ENCODE assay signal across 13 cellular contexts in genomic region chr22:18905540-18906409, GRCh38. TPM values are rescaled to one million over a fixed set of nuclear protein-coding genes. Genes with fewer than 3 reads are reported as not detected.
DNase-seq lines count a peak whose midpoint lies in the region; ATAC-seq and TF ChIP-seq lines count a peak whose summit lies in the region.
"Had no signal": no experiment of that assay in that cellular context is flagged by ENCODE, and none has a peak within 500 bp of the region (broad histone marks: within the 10 kb centered on the region; RNA-seq: fewer than 3 reads in every experiment).

Gene DGCR6, plus strand, starts transcription at chr22:18906320. Its CDS starts 55 bp downstream, at chr22:18906375.

- DNase-seq in BE2C: peak; percentile 6
- no peak for DNase-seq in cardiac muscle cell (ENCODE audit: low read depth in 1 of 2, low spot score in 1 of 2)
- no peak for DNase-seq in NCI-H446 treated with DMSO at 0.1 percent for 48 hours (lab: John Stamatoyannopoulos, UW)
- no peak for DNase-seq in NCI-H1930 (lab: John Stamatoyannopoulos, UW)
- DNase-seq in Calu3: no peak
- no peak for DNase-seq in NCI-H82 (lab: John Stamatoyannopoulos, UW)
- DNase-seq: C1 segment of cervical spinal cord; NCI-H1436 treated with DMSO at 0.1 percent for 48 hours; stimulated activated CD8-positive, alpha-beta memory T cell treated with anti-CD3 and anti-CD28 coated beads, Interleukin-4, amount 100 ng/mL, for 48 hours had no signal

- H3K4me3 ChIP-seq in BE2C (ENCODE audit: low read depth, low read length) (no peak within 1 kb of the TSS), cardiac muscle cell (no peak within 1 kb of the TSS)

- no peak within 1 kb of the TSS for H3K27ac Mint-ChIP-seq in Calu3 (ENCODE audit: unreplicated experiment)
- H3K27ac Mint-ChIP-seq: T-helper 2 cell treated with Interferon-gamma antibody and Interleukin-4, amounts not matched to agents 5 μg/mL and 100 μg/mL, for 36 hours had no signal

- intact Hi-C loops in Calu3 (cut with micrococcal nuclease; ENCODE audit: unreplicated experiment): no loop called here

- H3K4me3 Mint-ChIP-seq in Calu3 (ENCODE audit: low read depth, unreplicated experiment): no peak within 1 kb of the TSS
- H3K4me3 Mint-ChIP-seq: T-helper 2 cell treated with Interferon-gamma antibody and Interleukin-4, amounts not matched to agents 5 μg/mL and 100 μg/mL, for 36 hours had no signal

- H3K4me1 ChIP-seq in BE2C (no peaks in the 10 kb centered on the region), cardiac muscle cell (ENCODE audit: low read depth) (no peaks in the 10 kb centered on the region)
- H3K4me1 ChIP-seq: ascending aorta had no signal

- TF ChIP-seq CTCF in BE2C (IDR thresholded peaks at IDR 0.05; ENCODE audit: low read depth, low read length) (no peak), cardiac muscle cell (IDR thresholded peaks at IDR 0.05; ENCODE audit: low read depth, low read length) (no peak), Calu3 (IDR thresholded peaks at IDR 0.05; ENCODE audit: unreplicated experiment) (no peak)

- no peaks in the 10 kb centered on the region for H3K4me1 Mint-ChIP-seq in Calu3 (ENCODE audit: low read depth, unreplicated experiment)

- H3K27me3 Mint-ChIP-seq in Calu3 (ENCODE audit: unreplicated experiment): no peaks in the 10 kb centered on the region

- BruUV-seq in Calu3 (replicated peaks; lab: Mats Ljungman, UMichigan): no TSS peak

- H3K9me3 ChIP-seq in BE2C (no peaks in the 10 kb centered on the region), cardiac muscle cell (ENCODE audit: low read depth) (no peaks in the 10 kb centered on the region)
- H3K9me3 ChIP-seq: ascending aorta had no signal

- no peaks in the 10 kb centered on the region for H3K9me3 Mint-ChIP-seq in Calu3 (ENCODE audit: low read depth, unreplicated experiment)
- H3K9me3 Mint-ChIP-seq: T-helper 2 cell treated with Interferon-gamma antibody and Interleukin-4, amounts not matched to agents 5 μg/mL and 100 μg/mL, for 36 hours had no signal

- H3K27me3 ChIP-seq in BE2C (no peaks in the 10 kb centered on the region), cardiac muscle cell (no peaks in the 10 kb centered on the region)
- H3K27me3 ChIP-seq: ascending aorta had no signal

- ATAC-seq in GM21367 (IDR thresholded peaks at IDR 0.05; ENCODE audit: unreplicated experiment): peak; percentile 59
- ATAC-seq in HG03196 (IDR thresholded peaks at IDR 0.05; ENCODE audit: unreplicated experiment): peak; percentile 83

- no peaks in the 10 kb centered on the region for H3K36me3 Mint-ChIP-seq in Calu3 (ENCODE audit: insufficient read depth, unreplicated experiment)

- H3K36me3 ChIP-seq in BE2C (no peaks in the 10 kb centered on the region), cardiac muscle cell (no peaks in the 10 kb centered on the region)
- H3K36me3 ChIP-seq: ascending aorta had no signal

- CTCF ChIA-PET in Calu3 (lab: Charles Lee): interaction anchor here (0.6 to 1.4 kb wide), 3 partner anchors 24 to 239 kb away, joined by 3 read pairs; partner anchors contain the start of gene ESS2

- H3K27ac ChIP-seq in cardiac muscle cell: no peak within 1 kb of the TSS
- H3K27ac ChIP-seq: ascending aorta had no signal

RNA-seq across cellular contexts. Expression of gene DGCR6, which starts in this region (rescaled TPM):
- 33.8 TPM for polyA plus RNA-seq in BE2C (2012; ENCODE audit: insufficient read depth, insufficient read length, low read depth)
- 22.3 and 26.2 TPM in 2 replicates for total RNA-seq in cardiac muscle cell
- 41.4 and 44.8 TPM in 2 replicates for polyA plus RNA-seq in cardiac muscle cell
- total RNA-seq in Calu3 (2022): 3.1 and 3.2 TPM in 2 replicates
- total RNA-seq: ascending aorta had no signal
